Comparison of ENCODE assay signal across 16 cellular contexts in the genomic region with DNA sequence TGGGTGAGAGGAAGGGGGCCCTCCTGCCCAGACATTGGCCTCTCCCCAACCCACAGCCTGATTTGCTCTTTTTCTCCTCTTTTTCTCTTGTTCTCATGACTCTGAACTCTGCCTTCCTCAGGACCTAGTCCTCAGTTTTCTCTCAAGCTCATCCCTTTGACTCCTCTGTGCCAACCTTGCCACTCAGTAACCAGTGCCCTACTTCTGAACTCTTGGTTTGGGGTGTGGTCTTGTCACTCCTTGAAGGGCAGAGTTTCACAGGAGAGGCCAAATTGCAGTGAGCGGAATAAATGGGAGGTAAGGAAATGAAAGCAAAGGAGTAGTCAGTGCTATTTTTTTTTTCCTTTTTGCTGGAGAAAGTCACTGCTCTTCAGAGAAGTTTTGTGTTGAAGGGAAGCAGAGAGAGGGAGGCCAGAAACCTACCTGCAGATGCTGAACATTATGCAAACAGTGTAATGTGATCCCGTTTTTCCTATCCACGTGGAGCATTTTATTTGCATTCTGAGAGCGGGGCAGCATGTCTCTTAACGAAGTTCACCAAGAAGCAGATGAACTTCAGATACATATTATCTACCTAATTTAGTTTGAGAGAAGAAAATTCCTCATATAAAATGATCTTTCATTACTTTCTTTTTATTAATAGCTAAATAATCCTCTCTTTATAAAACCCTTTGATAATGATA.
DNase-seq lines count a peak whose midpoint lies in the region; ATAC-seq and FAIRE-seq lines count a peak whose summit lies in the region.
"Had no signal": no experiment of that assay in that cellular context is flagged by ENCODE, and none has a peak within 500 bp of the region (broad histone marks: within the 10 kb centered on the region; RNA-seq: fewer than 3 reads in every experiment).

No MANE protein-coding gene starts in this region.

- no peak overlapping the region for H3K27ac Mint-ChIP-seq in stimulated activated naive CD8-positive, alpha-beta T cell treated with anti-CD3 and anti-CD28 coated beads, Interleukin-15, amount 100 ng/mL, for 72 hours
- H3K27ac Mint-ChIP-seq: neural progenitor cell, T-helper 17 cell had no signal

- H3K27me3 Mint-ChIP-seq in stimulated activated naive CD8-positive, alpha-beta T cell treated with anti-CD3 and anti-CD28 coated beads, Interleukin-15, amount 100 ng/mL, for 72 hours: peaks cover 28% of the 10 kb centered on the region

- peak; percentile 32 for DNase-seq in DMS 273 treated with DMSO at 0.1 percent for 48 hours (lab: John Stamatoyannopoulos, UW)
- DNase-seq in NCI-H1105 (lab: John Stamatoyannopoulos, UW): peak; percentile 25
- peak; percentile 58 to 70 for DNase-seq in NCI-H524 (lab: John Stamatoyannopoulos, UW)
- DNase-seq in stimulated activated naive CD8-positive, alpha-beta T cell treated with anti-CD3 and anti-CD28 coated beads, Interleukin-15, amount 100 ng/mL, for 72 hours: no peak
- DNase-seq in activated CD4-positive, alpha-beta T cell treated with anti-CD3 and anti-CD28 coated beads, Interleukin-2, amount 50 U/mL, for 48 hours: no peak
- no peak for DNase-seq in GOT3 (lab: John Stamatoyannopoulos, UW)
- no peak for DNase-seq in HPDE6-E6E7 (ENCODE audit: extremely low spot score)
- DNase-seq: activated CD4-positive, alpha-beta T cell treated with anti-CD3 and anti-CD28 coated beads for 1 hour; activated CD8-positive, alpha-beta memory T cell treated with anti-CD3 and anti-CD28 coated beads, Interleukin-2, amount 50 U/mL, for 4 hours; NK-92 treated with Interleukin-12 subunit alpha and Interleukin-12 subunit beta, amount 100 ng/mL, for 24 hours; substantia nigra; T-helper 17 cell had no signal

- peaks cover 4% of the 10 kb centered on the region for H3K4me1 Mint-ChIP-seq in stimulated activated naive CD8-positive, alpha-beta T cell treated with anti-CD3 and anti-CD28 coated beads, Interleukin-15, amount 100 ng/mL, for 72 hours

- FAIRE-seq in islet of Langerhans (lab: Jason Lieb, UNC): peak; percentile 51
- FAIRE-seq: astrocyte, D721Med had no signal

- no peak overlapping the region for H3K4me3 Mint-ChIP-seq in stimulated activated naive CD8-positive, alpha-beta T cell treated with anti-CD3 and anti-CD28 coated beads, Interleukin-15, amount 100 ng/mL, for 72 hours
- H3K4me3 Mint-ChIP-seq: neural progenitor cell, T-helper 17 cell had no signal

- ATAC-seq in stimulated activated naive CD8-positive, alpha-beta T cell treated with anti-CD3 and anti-CD28 coated beads, Interleukin-15, amount 100 ng/mL, for 72 hours: no peak
- ATAC-seq: T-helper 17 cell had no signal

- no peaks in the 10 kb centered on the region for H3K9me3 Mint-ChIP-seq in stimulated activated naive CD8-positive, alpha-beta T cell treated with anti-CD3 and anti-CD28 coated beads, Interleukin-15, amount 100 ng/mL, for 72 hours
- H3K9me3 Mint-ChIP-seq: neural progenitor cell had no signal

Comparison
In these comparisons a context has a peak if more than half of its experiments do, and no peak if none do; other contexts are left out.
1. DNase-seq: peak in DMS 273 treated with DMSO at 0.1 percent for 48 hours (single experiment), NCI-H1105 (single experiment) and NCI-H524 (2 of 2); none in stimulated activated naive CD8-positive, alpha-beta T cell treated with anti-CD3 and anti-CD28 coated beads, Interleukin-15, amount 100 ng/mL, for 72 hours (0 of 2), activated CD4-positive, alpha-beta T cell treated with anti-CD3 and anti-CD28 coated beads, Interleukin-2, amount 50 U/mL, for 48 hours (0 of 2), GOT3 (single experiment) and HPDE6-E6E7 (single experiment).